31 cellular contexts compared by ENCODE assay signal in the genomic region with DNA sequence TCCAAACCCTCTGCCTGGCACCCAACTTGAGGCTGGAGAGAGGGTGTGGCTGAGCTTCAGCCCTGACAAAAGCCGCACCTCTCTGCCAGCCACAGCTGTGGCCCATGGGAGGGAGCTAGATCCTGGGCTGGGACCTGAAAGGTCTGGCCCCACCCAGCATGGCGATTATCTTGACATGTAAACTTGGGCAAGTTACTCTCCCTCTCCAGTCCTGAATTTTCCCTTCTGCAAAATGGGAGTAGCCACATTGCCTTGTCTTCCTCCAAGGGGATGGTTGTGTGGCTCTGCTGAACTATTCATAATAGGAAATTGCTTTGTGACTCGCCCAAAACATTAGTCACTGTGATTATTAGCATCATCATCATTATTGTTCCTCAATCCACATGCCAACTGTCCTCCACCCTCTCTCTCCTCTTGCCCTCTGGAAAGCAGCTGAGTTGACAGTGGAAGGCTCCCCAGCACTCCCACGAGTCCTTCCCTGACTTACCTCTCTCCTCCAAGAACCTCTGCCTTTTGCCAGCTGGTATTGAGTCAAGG. TPM values are rescaled to one million over a fixed set of nuclear protein-coding genes. Genes with fewer than 3 reads are reported as not detected.
DNase-seq lines count a peak whose midpoint lies in the region; ATAC-seq and TF ChIP-seq lines count a peak whose summit lies in the region.
"Had no signal": no experiment of that assay in that cellular context is flagged by ENCODE, and none has a peak within 500 bp of the region (broad histone marks: within the 10 kb centered on the region; RNA-seq: fewer than 3 reads in every experiment).

No MANE protein-coding gene starts in this region.

- TF ChIP-seq POLR2A in esophagus squamous epithelium (IDR thresholded peaks at IDR 0.05) = no peak
- no peak for TF ChIP-seq POLR2A in tibial nerve (IDR thresholded peaks at IDR 0.05)

- intact Hi-C loops in esophagus squamous epithelium (cut with DNase I) (no loop called here), sciatic nerve (cut with DNase I) (no loop called here)

- H3K36me3 Mint-ChIP-seq in GM23338 (ENCODE audit: low read depth) = no peaks in the 10 kb centered on the region
- H3K36me3 Mint-ChIP-seq: activated CD8-positive, alpha-beta memory T cell treated with anti-CD3 and anti-CD28 coated beads, Interleukin-2, amount 10 ng/mL, durations not matched to agents 7 days and 5 days; activated naive CD4-positive, alpha-beta T cell treated with anti-CD3 and anti-CD28 coated beads, Interleukin-2, amount 50 U/mL, for 24 hours; CD4-positive, alpha-beta memory T cell; memory B cell had no signal

- DNase-seq in GM23338 (ENCODE audit: low spot score) = no peak
- DNase-seq in RKO (ENCODE audit: low spot score) = peak; percentile 45
- no peak for DNase-seq in esophagus squamous epithelium (lab: John Stamatoyannopoulos, UW)
- no peak for DNase-seq in sciatic nerve (ENCODE audit: low spot score)
- DNase-seq in nucleus accumbens (lab: John Stamatoyannopoulos, UW) = no peak
- no peak for DNase-seq in iPS-NIHi11 (ENCODE audit: low spot score)
- no peak for DNase-seq in tibial nerve (ENCODE audit: low spot score in 2 of 2)
- DNase-seq: activated CD4-positive, alpha-beta T cell treated with anti-CD3 and anti-CD28 coated beads, Interleukin-2, amount 50 U/mL, for 1 hour; CD4-positive, alpha-beta memory T cell; cortex of kidney; DMS 273 treated with DMSO at 0.1 percent for 48 hours; heart left ventricle; NCI-H1092 treated with DMSO at 0.1 percent for 48 hours; NCI-H1930; NCI-H69; RPMI8226; SK-N-SH; spleen; stimulated activated CD4-positive, alpha-beta T cell treated with anti-CD3 and anti-CD28 coated beads, Interleukin-4, amount 100 ng/mL, for 1 hour; stimulated activated naive CD4-positive, alpha-beta T cell; testis had no signal

- WGBS in esophagus squamous epithelium, 2 donors = 19 to 28% methylated on average over 3 of the region's 4 CpGs
- 47 to 62% methylated on average over 4 of the region's 4 CpGs for WGBS in tibial nerve, 2 donors

- H3F3A ChIP-seq in GM23338 (replicated peaks; ENCODE audit: low read depth) = no peaks in the 10 kb centered on the region

- no peak overlapping the region for H3K4me3 Mint-ChIP-seq in GM23338
- H3K4me3 Mint-ChIP-seq: activated CD8-positive, alpha-beta memory T cell treated with anti-CD3 and anti-CD28 coated beads, Interleukin-2, amount 10 ng/mL, durations not matched to agents 7 days and 5 days; activated naive CD4-positive, alpha-beta T cell treated with anti-CD3 and anti-CD28 coated beads, Interleukin-2, amount 50 U/mL, for 24 hours; activated T-helper 1 cell treated with anti-CD3 and anti-CD28 coated beads, Interleukin-12 subunit alpha, Interleukin-12 subunit beta, Interleukin-2, Interleukin-4 antibody, amounts not matched to agents 30 ng/mL and 10 ng/mL and 1 ng/mL, durations not matched to agents 14 hours and 24 hours and 36 hours; CD4-positive, alpha-beta memory T cell; memory B cell had no signal

- no peak overlapping the region for H3K27ac Mint-ChIP-seq in GM23338
- H3K27ac Mint-ChIP-seq: activated CD8-positive, alpha-beta memory T cell treated with anti-CD3 and anti-CD28 coated beads, Interleukin-2, amount 10 ng/mL, durations not matched to agents 7 days and 5 days; activated naive CD4-positive, alpha-beta T cell treated with anti-CD3 and anti-CD28 coated beads, Interleukin-2, amount 50 U/mL, for 24 hours; activated T-helper 1 cell treated with anti-CD3 and anti-CD28 coated beads, Interleukin-12 subunit alpha, Interleukin-12 subunit beta, Interleukin-2, Interleukin-4 antibody, amounts not matched to agents 30 ng/mL and 10 ng/mL and 1 ng/mL, durations not matched to agents 14 hours and 24 hours and 36 hours; CD4-positive, alpha-beta memory T cell; memory B cell had no signal

- H3K4me3 ChIP-seq in GM23338 (no peak overlapping the region), esophagus squamous epithelium (no peak overlapping the region), tibial nerve (no peak overlapping the region)
- H3K4me3 ChIP-seq: cardiac muscle cell, heart left ventricle, spleen, testis had no signal

- H3K27ac ChIP-seq in GM23338 (ENCODE audit: low read depth) = no peak overlapping the region
- H3K27ac ChIP-seq in esophagus squamous epithelium = peak overlapping the region; percentile 50 to 78 (median 70)
- no peak overlapping the region for H3K27ac ChIP-seq in tibial nerve
- H3K27ac ChIP-seq: cardiac muscle cell, heart left ventricle, spleen, testis had no signal

- no peaks in the 10 kb centered on the region for H3K9me2 ChIP-seq in GM23338 (ENCODE audit: insufficient read depth)
- H3K9me2 ChIP-seq: SK-N-SH had no signal

- H3K27me3 ChIP-seq in GM23338 (ENCODE audit: insufficient read depth) (no peaks in the 10 kb centered on the region), esophagus squamous epithelium (peaks cover 0 to 28% (median 0%) of the 10 kb centered on the region in 4 donors), tibial nerve (peaks cover 0 to 6% of the 10 kb centered on the region in 2 donors)
- H3K27me3 ChIP-seq: cardiac muscle cell, testis had no signal

- no peak for TF ChIP-seq CTCF in GM23338 (conservative IDR thresholded peaks at IDR 0.05; ENCODE audit: low read depth in 2 of 2)
- TF ChIP-seq CTCF in esophagus squamous epithelium (IDR thresholded peaks at IDR 0.05) = no peak
- TF ChIP-seq CTCF in tibial nerve (IDR thresholded peaks at IDR 0.05) = no peak

- TF ChIP-seq EP300 in tibial nerve (IDR thresholded peaks at IDR 0.05) = no peak

- no peak overlapping the region for H3K4me2 ChIP-seq in GM23338
- H3K4me2 ChIP-seq: SK-N-SH had no signal

- H3K9me3 ChIP-seq in esophagus squamous epithelium = no peaks in the 10 kb centered on the region
- H3K9me3 ChIP-seq in tibial nerve = no peaks in the 10 kb centered on the region
- H3K9me3 ChIP-seq: heart left ventricle, SK-N-SH, spleen, testis had no signal

- ATAC-seq in GM23338 = peak; percentile 26; the same call in 1 of the 3 replicates
- ATAC-seq in sciatic nerve = peak; percentile 28
- no peak for ATAC-seq in GM19397 (IDR thresholded peaks at IDR 0.05; ENCODE audit: unreplicated experiment)
- ATAC-seq: activated CD8-positive, alpha-beta memory T cell treated with anti-CD3 and anti-CD28 coated beads, Interleukin-2, amount 10 ng/mL, durations not matched to agents 7 days and 5 days; heart left ventricle had no signal

- no peaks in the 10 kb centered on the region for H3K79me2 ChIP-seq in GM23338 (replicated peaks; ENCODE audit: insufficient read depth)

- no peak overlapping the region for H2AFZ ChIP-seq in GM23338

- no peaks in the 10 kb centered on the region for H4K20me1 ChIP-seq in GM23338 (replicated peaks; ENCODE audit: insufficient read depth)

- no peaks in the 10 kb centered on the region for H3K36me3 ChIP-seq in GM23338 (ENCODE audit: insufficient read depth)
- H3K36me3 ChIP-seq in esophagus squamous epithelium = no peaks in the 10 kb centered on the region
- H3K36me3 ChIP-seq in tibial nerve = no peaks in the 10 kb centered on the region
- H3K36me3 ChIP-seq: cardiac muscle cell, heart left ventricle, spleen had no signal

- no peaks in the 10 kb centered on the region for H3K4me1 ChIP-seq in GM23338 (ENCODE audit: insufficient read depth)
- peaks cover 3 to 29% (median 3%) of the 10 kb centered on the region in 3 donors for H3K4me1 ChIP-seq in esophagus squamous epithelium
- no peaks in the 10 kb centered on the region for H3K4me1 ChIP-seq in tibial nerve
- H3K4me1 ChIP-seq: heart left ventricle, spleen, testis had no signal

- H3K9me3 Mint-ChIP-seq in GM23338 = no peaks in the 10 kb centered on the region; the same call in 2 of the 3 replicates
- H3K9me3 Mint-ChIP-seq: activated naive CD4-positive, alpha-beta T cell treated with anti-CD3 and anti-CD28 coated beads, Interleukin-2, amount 50 U/mL, for 24 hours; activated T-helper 1 cell treated with anti-CD3 and anti-CD28 coated beads, Interleukin-12 subunit alpha, Interleukin-12 subunit beta, Interleukin-2, Interleukin-4 antibody, amounts not matched to agents 30 ng/mL and 10 ng/mL and 1 ng/mL, durations not matched to agents 14 hours and 24 hours and 36 hours; CD4-positive, alpha-beta memory T cell; memory B cell had no signal

- no peaks in the 10 kb centered on the region for H3K4me1 Mint-ChIP-seq in GM23338
- H3K4me1 Mint-ChIP-seq: activated naive CD4-positive, alpha-beta T cell treated with anti-CD3 and anti-CD28 coated beads, Interleukin-2, amount 50 U/mL, for 24 hours; CD4-positive, alpha-beta memory T cell had no signal

- H3K27me3 Mint-ChIP-seq in GM23338 (ENCODE audit: insufficient read depth, low read depth, poor library complexity) = peaks cover 3% of the 10 kb centered on the region

TF ChIP-seq in GM23338, 12 proteins besides CTCF, POLR2A, EP300 and RAD21 (continues in another document):
- TF ChIP-seq STAT1 (IDR thresholded peaks at IDR 0.05; ENCODE audit: unreplicated experiment) (no peak), ETS1 (IDR thresholded peaks at IDR 0.05) (no peak), ZNF114 (CRISPR knock-in tag; IDR thresholded peaks at IDR 0.05) (no peak), CREB1 (CRISPR knock-in tag; IDR thresholded peaks at IDR 0.05; ENCODE audit: low read depth) (no peak), EZH2 (IDR thresholded peaks at IDR 0.05; ENCODE audit: low read depth, unreplicated experiment) (no peak)

RNA-seq across cellular contexts. Expression of gene RBPJL, which starts 23.0 kb away (rescaled TPM):
- 0.66 and 1.4 TPM in 2 replicates for total RNA-seq in GM23338 (2014; rRNA removed; shearing (Covaris generic))
- 0.42 and 0.44 TPM in 2 replicates for polyA plus RNA-seq in GM23338 (2016; fragmentation: Nextera tagmentation; extraction: Ambion mirVana)
- not detected for total RNA-seq in esophagus squamous epithelium
- total RNA-seq in sciatic nerve = not detected
- under 1 TPM in 1 of 4 donors, not detected in 3; 0.44 TPM for total RNA-seq in tibial nerve
- total RNA-seq: activated CD8-positive, alpha-beta memory T cell treated with anti-CD3 and anti-CD28 coated beads, Interleukin-2, amount 10 ng/mL, durations not matched to agents 7 days and 5 days; cardiac muscle cell; CD4-positive, alpha-beta memory T cell; G401; heart left ventricle; myocyte; osteocyte; spleen; T-helper 2 cell treated with Interferon-gamma antibody and Interleukin-4, amounts not matched to agents 100 ng/mL and 5 ng/mL, for 36 hours had no signal
- polyA plus RNA-seq: cardiac muscle cell; CD4-positive, alpha-beta memory T cell; heart left ventricle; SK-N-SH had no signal

RNA-seq across cellular contexts. Expression of gene MATN4, which starts 24.5 kb away (rescaled TPM):
- total RNA-seq in GM23338 (2014; rRNA removed; shearing (Covaris generic)) = 4.2 and 5.1 TPM in 2 replicates
- polyA plus RNA-seq in GM23338 (2016; fragmentation: Nextera tagmentation; extraction: Ambion mirVana) = 3.3 and 4.0 TPM in 2 replicates
- total RNA-seq in esophagus squamous epithelium (under 1 TPM in 2 of 4 donors, not detected in 2; 0.09 to 0.68 TPM), sciatic nerve (0.22 TPM), tibial nerve (not detected)
- total RNA-seq: cardiac muscle cell; CD4-positive, alpha-beta memory T cell; G401; heart left ventricle; myocyte; osteocyte; spleen had no signal
- polyA plus RNA-seq: cardiac muscle cell; CD4-positive, alpha-beta memory T cell; heart left ventricle had no signal

RNA-seq across cellular contexts. Expression of gene SLPI, which starts 29.2 kb away (rescaled TPM):
- not detected in 2 replicates for total RNA-seq in GM23338 (2014; rRNA removed; shearing (Covaris generic))
- polyA plus RNA-seq in GM23338 (2016; fragmentation: Nextera tagmentation; extraction: Ambion mirVana) = not detected in 2 replicates
- total RNA-seq in esophagus squamous epithelium (1,000 to 10,000 TPM in 2 of 4 donors, 100 to 1,000 TPM in 2; 250 to 1,637 (median 1,024) TPM), sciatic nerve (95.5 TPM), tibial nerve (100 to 1,000 TPM; 103 to 371 (median 129) TPM)
- total RNA-seq: activated CD8-positive, alpha-beta memory T cell treated with anti-CD3 and anti-CD28 coated beads, Interleukin-2, amount 10 ng/mL, durations not matched to agents 7 days and 5 days; activated T-helper 1 cell treated with anti-CD3 and anti-CD28 coated beads, Interleukin-12 subunit alpha, Interleukin-12 subunit beta, Interleukin-2, Interleukin-4 antibody, amounts not matched to agents 30 ng/mL and 10 ng/mL and 1 ng/mL, durations not matched to agents 14 hours and 24 hours and 36 hours; cardiac muscle cell; CD4-positive, alpha-beta memory T cell; G401; myocyte; osteocyte; T-helper 2 cell treated with Interferon-gamma antibody and Interleukin-4, amounts not matched to agents 100 ng/mL and 5 ng/mL, for 36 hours had no signal
- polyA plus RNA-seq: CD4-positive, alpha-beta memory T cell; SK-N-SH had no signal

Comparison
In these comparisons a context has a peak if more than half of its experiments do, and no peak if none do; other contexts are left out.
1. H3K27ac ChIP-seq: peak in esophagus squamous epithelium (4 of 4); none in GM23338 (single experiment) and tibial nerve (0 of 4).
2. RNA of gene SLPI, which starts 29.2 kb away (total RNA-seq): 250 to 1,637 TPM in esophagus squamous epithelium, 103 to 371 TPM in tibial nerve and 95.5 TPM in sciatic nerve (single experiment); not detected in GM23338; every median in the first group is over 10 times any median in the second.